ENCODE assay signal across 17 cellular contexts in the genomic region with DNA sequence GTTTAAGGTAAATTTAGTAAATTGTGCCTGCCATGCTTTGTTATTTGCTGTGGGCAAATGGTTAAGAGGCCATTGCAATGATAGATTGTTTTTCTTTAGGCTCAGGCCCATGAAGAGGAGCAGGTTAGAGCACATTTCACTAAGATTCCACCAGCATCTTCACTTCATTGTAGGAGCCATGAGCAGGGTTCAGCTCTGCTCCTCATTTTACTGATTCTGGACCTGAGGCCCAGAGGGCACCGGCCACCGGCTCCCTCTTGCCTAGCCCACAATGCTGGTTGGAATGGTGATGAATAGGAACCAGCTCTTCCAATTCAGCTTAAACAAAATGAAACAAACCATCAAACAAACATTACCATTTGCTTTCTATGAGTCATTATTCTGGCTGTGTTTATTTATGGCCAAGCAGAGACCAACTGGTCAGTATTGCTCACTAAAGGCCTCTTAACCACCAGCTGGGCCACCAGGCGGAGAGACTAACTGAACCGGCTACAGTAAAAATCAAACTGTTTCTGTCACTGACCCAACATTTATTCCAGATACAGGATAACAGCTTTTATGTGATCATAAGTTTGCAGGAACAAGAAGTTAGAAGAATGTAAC.
A peak's percentile ranks its signal among the peaks of the same experiment; 100 is the strongest.
DNase-seq lines count a peak whose midpoint lies in the region; ATAC-seq and TF ChIP-seq lines count a peak whose summit lies in the region.
"Had no signal": no experiment of that assay in that cellular context is flagged by ENCODE, and none has a peak within 500 bp of the region (broad histone marks: within the 10 kb centered on the region; RNA-seq: fewer than 3 reads in every experiment).

No MANE protein-coding gene starts in this region.

- H3K4me1 ChIP-seq in mammary epithelial cell (ENCODE audit: insufficient read depth, low read length) (no peaks in the 10 kb centered on the region), breast epithelium (no peaks in the 10 kb centered on the region), SK-N-SH (ENCODE audit: control insufficient read depth in 1 of 2, insufficient read depth in 2 of 2, low read depth in 1 of 2, low read length in 1 of 2) (no peaks in the 10 kb centered on the region; a peak in 1 of 4 replicates)
- H3K4me1 ChIP-seq: gastrocnemius medialis had no signal

- no peaks in the 10 kb centered on the region for H3F3A ChIP-seq in SK-N-SH (replicated peaks; ENCODE audit: insufficient read depth)

- in situ Hi-C loops in mammary epithelial cell (cut with MboI; ENCODE audit: low sequenced_read_pairs in 2 of 2): no loop called here

- H3K9ac ChIP-seq in mammary epithelial cell (ENCODE audit: insufficient read depth, low read length) (no peak overlapping the region), SK-N-SH (no peak overlapping the region)

- H3K4me3 ChIP-seq in mammary epithelial cell (replicated peaks in 1 of 3; ENCODE audit: insufficient read depth in 1 of 3, low read depth in 2 of 3, low read length in 3 of 3): no peak overlapping the region
- H3K4me3 ChIP-seq in breast epithelium: no peak overlapping the region
- no peak overlapping the region for H3K4me3 ChIP-seq in SK-N-SH (ENCODE audit: low read depth in 2 of 2, low read length in 1 of 2)
- H3K4me3 ChIP-seq in fibroblast of the aortic adventitia (ENCODE audit: low read depth, low read length): no peak overlapping the region
- H3K4me3 ChIP-seq: gastrocnemius medialis had no signal

- POLR2A ChIA-PET in SK-N-SH (lab: Yijun Ruan, JAX): no interaction called here

- CTCF ChIA-PET in mammary epithelial cell (lab: Charles Lee; ENCODE audit: low non-redundant PET) (no interaction called here), SK-N-SH (lab: Yijun Ruan, JAX) (interaction anchor here (0.8 to 4.3 kb wide), 8 partner anchors 9 to 319 kb away, joined by 3 to 32 read pairs (median 4); no protein-coding TSS in a partner anchor)

- no peak for TF ChIP-seq EP300 in SK-N-SH (IDR thresholded peaks at IDR 0.05; ENCODE audit: borderline replicate concordance in 1 of 2, low read depth in 1 of 2, low read length in 1 of 2)

- intact Hi-C loops in mammary epithelial cell (cut with micrococcal nuclease): no loop called here
- intact Hi-C loops in breast epithelium (cut with DNase I; ENCODE audit: low total_unique reads): no loop called here

- H3K36me3 ChIP-seq in mammary epithelial cell (ENCODE audit: insufficient read depth, low read length): no peaks in the 10 kb centered on the region
- H3K36me3 ChIP-seq in breast epithelium: no peaks in the 10 kb centered on the region
- no peaks in the 10 kb centered on the region for H3K36me3 ChIP-seq in SK-N-SH (replicated peaks in 1 of 2; ENCODE audit: control insufficient read depth in 1 of 2, insufficient read depth in 2 of 2, low read length in 1 of 2)
- H3K36me3 ChIP-seq: gastrocnemius medialis had no signal

- WGBS in mammary epithelial cell (ENCODE audit: low coverage, missing lambda C conversion rate): 97% methylated on average over 4 of the region's 4 CpGs
- WGBS in SK-N-SH (ENCODE audit: low lambda C conversion rate): 85% methylated on average over 4 of the region's 4 CpGs

- no peak for TF ChIP-seq CTCF in mammary epithelial cell (conservative IDR thresholded peaks at IDR 0.05 in 1 of 2, IDR thresholded peaks at IDR 0.05 in 1 of 2; ENCODE audit: extremely low read depth in 1 of 2, insufficient read depth in 1 of 2, low read depth in 1 of 2, low read length in 2 of 2)
- no peak for TF ChIP-seq CTCF in breast epithelium (IDR thresholded peaks at IDR 0.05)
- no peak for TF ChIP-seq CTCF in SK-N-SH (IDR thresholded peaks at IDR 0.05)
- TF ChIP-seq CTCF in fibroblast of the aortic adventitia (IDR thresholded peaks at IDR 0.05; ENCODE audit: insufficient read depth, low read length): no peak

- TF ChIP-seq POLR2A in breast epithelium (IDR thresholded peaks at IDR 0.05) (no peak), erythroblast (IDR thresholded peaks at IDR 0.05; ENCODE audit: low read length) (no peak)

- no peak overlapping the region for H3K27ac ChIP-seq in mammary epithelial cell (ENCODE audit: insufficient read depth, low read depth, low read length)
- no peak overlapping the region for H3K27ac ChIP-seq in breast epithelium
- no peak overlapping the region for H3K27ac ChIP-seq in SK-N-SH (ENCODE audit: low read depth in 2 of 2, low read length in 1 of 2)
- H3K27ac ChIP-seq: gastrocnemius medialis had no signal

- BruUV-seq in mammary epithelial cell (replicated peaks; lab: Mats Ljungman, UMichigan): no TSS peak

- H4K20me1 ChIP-seq in mammary epithelial cell (ENCODE audit: insufficient read depth, low read length) (no peaks in the 10 kb centered on the region), SK-N-SH (ENCODE audit: insufficient read depth) (no peaks in the 10 kb centered on the region)

- dilution Hi-C loops in mammary epithelial cell (cut with HindIII; ENCODE audit: low sequenced_read_pairs): no loop called here

- H3K4me2 ChIP-seq in mammary epithelial cell (ENCODE audit: insufficient read depth, low read depth, low read length) (no peak overlapping the region), SK-N-SH (peak overlapping the region; percentile 23; the same call in 1 of the 2 replicates)

- H2AFZ ChIP-seq in mammary epithelial cell (ENCODE audit: low read depth, low read length) (no peak overlapping the region), SK-N-SH (ENCODE audit: low read depth) (no peak overlapping the region)

- H3K9me3 ChIP-seq in mammary epithelial cell (replicated peaks; ENCODE audit: insufficient read depth, low read length) (no peaks in the 10 kb centered on the region), breast epithelium (no peaks in the 10 kb centered on the region), SK-N-SH (no peaks in the 10 kb centered on the region)
- H3K9me3 ChIP-seq: gastrocnemius medialis had no signal

- no peaks in the 10 kb centered on the region for H3K9me2 ChIP-seq in SK-N-SH

- H3K79me2 ChIP-seq in mammary epithelial cell (ENCODE audit: insufficient read depth, low read length) (no peaks in the 10 kb centered on the region), SK-N-SH (ENCODE audit: insufficient read depth) (no peaks in the 10 kb centered on the region)

- TF ChIP-seq RAD21 in SK-N-SH (IDR thresholded peaks at IDR 0.05; ENCODE audit: low read length): no peak

- DNase-seq in mammary epithelial cell: peak; percentile 14
- no peak for DNase-seq in breast epithelium (ENCODE audit: low spot score in 2 of 2)
- DNase-seq in SK-N-SH: no peak
- peak; percentile 29 for DNase-seq in fibroblast of the aortic adventitia (ENCODE audit: low read depth)
- peak; percentile 52 for DNase-seq in stromal cell of bone marrow (ENCODE audit: low read depth)
- no peak for DNase-seq in NCI-H1105 (lab: John Stamatoyannopoulos, UW)
- DNase-seq in erythroblast (lab: John Stamatoyannopoulos, UW): no peak
- DNase-seq: ACHN; activated B cell treated with CpG ODN at 0.5 μM for 24 hours; activated CD8-positive, alpha-beta memory T cell treated with anti-CD3 and anti-CD28 coated beads, Interleukin-2, amount 50 U/mL, for 48 hours; activated naive CD8-positive, alpha-beta T cell treated with anti-CD3 and anti-CD28 coated beads, Interleukin-2, amount 10 ng/mL, durations not matched to agents 7 days and 5 days; gastrocnemius medialis; islet precursor cell; NCI-H1694 treated with DMSO at 0.1 percent for 48 hours; stimulated activated CD4-positive, alpha-beta T cell treated with anti-CD3 and anti-CD28 coated beads, Interleukin-4, amount 100 ng/mL, for 1 hour had no signal

- no peaks in the 10 kb centered on the region for H3K27me3 ChIP-seq in mammary epithelial cell (ENCODE audit: insufficient read depth, low read length)
- H3K27me3 ChIP-seq in breast epithelium: no peaks in the 10 kb centered on the region
- H3K27me3 ChIP-seq in SK-N-SH (ENCODE audit: insufficient read depth): no peaks in the 10 kb centered on the region
- H3K27me3 ChIP-seq: gastrocnemius medialis had no signal

- ATAC-seq in GM18858 (IDR thresholded peaks at IDR 0.05; ENCODE audit: unreplicated experiment): no peak
- ATAC-seq: gastrocnemius medialis; stimulated activated memory B cell treated with anti-CD40 and anti-IgM and Interleukin-4, amounts not matched to agents 10 μg/mL and 1 μg/mL and 100 μg/mL, for 72 hours had no signal

TF ChIP-seq in SK-N-SH, 30 proteins besides CTCF, POLR2A, EP300 and RAD21 (continues in another document):
- TF ChIP-seq TAF1 (IDR thresholded peaks at IDR 0.05; ENCODE audit: borderline replicate concordance, low read depth, low read length) (no peak), FOSL2 (IDR thresholded peaks at IDR 0.05; ENCODE audit: borderline replicate concordance, low read depth) (0 out of 2 replicates have a peak, but pooled peaks have one; percentile 24), POLR2AphosphoS5 (IDR thresholded peaks at IDR 0.05; ENCODE audit: low read depth, low read length) (no peak), FOXJ3 (CRISPR knock-in tag; IDR thresholded peaks at IDR 0.05) (no peak), EZH2phosphoT487 (IDR thresholded peaks at IDR 0.05; ENCODE audit: borderline replicate concordance, low read depth) (no peak), FOXM1 (IDR thresholded peaks at IDR 0.05; ENCODE audit: low read depth) (no peak), TCF12 (IDR thresholded peaks at IDR 0.05) (peak; percentile 34; the same call in 1 of the 2 replicates), ELF1 (IDR thresholded peaks at IDR 0.05) (no peak), CHD2 (IDR thresholded peaks at IDR 0.05; ENCODE audit: low read length, partially characterized antibody) (no peak), JUND (IDR thresholded peaks at IDR 0.05) (no peak), SIN3A (IDR thresholded peaks at IDR 0.05; ENCODE audit: borderline replicate concordance, low read depth, low read length) (no peak)
- TF ChIP-seq, protein P1, sequence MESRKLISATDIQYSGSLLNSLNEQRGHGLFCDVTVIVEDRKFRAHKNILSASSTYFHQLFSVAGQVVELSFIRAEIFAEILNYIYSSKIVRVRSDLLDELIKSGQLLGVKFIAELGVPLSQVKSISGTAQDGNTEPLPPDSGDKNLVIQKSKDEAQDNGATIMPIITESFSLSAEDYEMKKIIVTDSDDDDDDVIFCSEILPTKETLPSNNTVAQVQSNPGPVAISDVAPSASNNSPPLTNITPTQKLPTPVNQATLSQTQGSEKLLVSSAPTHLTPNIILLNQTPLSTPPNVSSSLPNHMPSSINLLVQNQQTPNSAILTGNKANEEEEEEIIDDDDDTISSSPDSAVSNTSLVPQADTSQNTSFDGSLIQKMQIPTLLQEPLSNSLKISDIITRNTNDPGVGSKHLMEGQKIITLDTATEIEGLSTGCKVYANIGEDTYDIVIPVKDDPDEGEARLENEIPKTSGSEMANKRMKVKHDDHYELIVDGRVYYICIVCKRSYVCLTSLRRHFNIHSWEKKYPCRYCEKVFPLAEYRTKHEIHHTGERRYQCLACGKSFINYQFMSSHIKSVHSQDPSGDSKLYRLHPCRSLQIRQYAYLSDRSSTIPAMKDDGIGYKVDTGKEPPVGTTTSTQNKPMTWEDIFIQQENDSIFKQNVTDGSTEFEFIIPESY (IDR thresholded peaks at IDR 0.05; ENCODE audit: borderline replicate concordance, low read depth): no peak

Comparison
In these comparisons a context has a peak if more than half of its experiments do, and no peak if none do; other contexts are left out.
1. DNase-seq: peak in mammary epithelial cell (single experiment), fibroblast of the aortic adventitia (single experiment) and stromal cell of bone marrow (single experiment); none in breast epithelium (0 of 2), SK-N-SH (single experiment), NCI-H1105 (single experiment) and erythroblast (0 of 2).